Comparison of ENCODE assay signal across 1 cellular context in the genomic region with DNA sequence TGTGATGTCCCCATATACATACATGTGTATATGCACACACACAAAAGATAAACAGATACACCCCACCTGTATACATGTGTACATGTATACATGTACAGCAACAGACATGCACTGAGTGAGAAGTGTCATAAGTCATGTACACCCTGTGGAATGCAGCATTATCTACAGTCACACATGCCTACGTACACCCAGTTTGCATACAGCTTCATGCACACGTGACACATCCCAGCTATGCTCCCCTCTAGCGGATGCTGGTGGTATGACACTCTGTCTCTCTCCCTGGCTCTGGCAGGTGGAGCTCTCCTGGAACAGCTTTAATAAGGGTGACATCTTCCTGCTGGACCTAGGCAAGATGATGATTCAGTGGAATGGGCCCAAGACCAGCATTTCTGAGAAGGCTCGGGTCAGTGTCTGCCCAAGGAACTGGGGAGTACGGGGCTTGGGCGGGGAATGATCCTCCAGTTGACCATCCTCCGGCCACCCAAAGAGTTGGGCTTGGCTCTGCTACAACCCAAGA.
TF ChIP-seq lines count a peak whose summit lies in the region.

No MANE protein-coding gene starts in this region.

TF ChIP-seq in HepG2, 621 proteins besides CTCF, POLR2A, EP300 and RAD21 (continued from another document and continues in another):
- TF ChIP-seq ELF4 (CRISPR knock-in tag; IDR thresholded peaks at IDR 0.05; ENCODE audit: borderline replicate concordance) (no peak), SIX4 (CRISPR knock-in tag; IDR thresholded peaks at IDR 0.05) (no peak), ZNF737 (CRISPR knock-in tag; IDR thresholded peaks at IDR 0.05; ENCODE audit: borderline replicate concordance) (no peak), CREB1 (IDR thresholded peaks at IDR 0.05) (peak; percentile 80), CREB1 (CRISPR knock-in tag; IDR thresholded peaks at IDR 0.05) (no peak), ZNF230 (CRISPR knock-in tag; IDR thresholded peaks at IDR 0.05) (no peak), HMGXB4 (CRISPR knock-in tag; IDR thresholded peaks at IDR 0.05; ENCODE audit: borderline replicate concordance in 1 of 2, low read depth in 1 of 2) (peak in 1 of 2 experiments; percentile 57; a peak in 1 of 4 replicates), ZNF552 (CRISPR knock-in tag; IDR thresholded peaks at IDR 0.05; ENCODE audit: borderline replicate concordance) (no peak), MED1 (CRISPR knock-in tag; IDR thresholded peaks at IDR 0.05) (no peak), PRPF4 (IDR thresholded peaks at IDR 0.05; ENCODE audit: low read depth, low read length, poor library complexity, severe bottlenecking) (no peak), ZNF883 (CRISPR knock-in tag; IDR thresholded peaks at IDR 0.05; ENCODE audit: not compliant biosample characterization) (no peak), ZNF672 (CRISPR knock-in tag; IDR thresholded peaks at IDR 0.05) (no peak), PITX1 (CRISPR knock-in tag; IDR thresholded peaks at IDR 0.05) (no peak), BRD4 (CRISPR knock-in tag; IDR thresholded peaks at IDR 0.05) (no peak), ZNF121 (CRISPR knock-in tag; IDR thresholded peaks at IDR 0.05) (no peak), ARID4A (CRISPR knock-in tag; IDR thresholded peaks at IDR 0.05; ENCODE audit: borderline replicate concordance) (no peak), ZNF747 (CRISPR knock-in tag; IDR thresholded peaks at IDR 0.05; ENCODE audit: borderline replicate concordance) (no peak), ZNF430 (CRISPR knock-in tag; IDR thresholded peaks at IDR 0.05) (no peak), ZNF556 (CRISPR knock-in tag; IDR thresholded peaks at IDR 0.05; ENCODE audit: borderline replicate concordance) (no peak), ZNF580 (CRISPR knock-in tag; IDR thresholded peaks at IDR 0.05; ENCODE audit: borderline replicate concordance, low read depth) (no peak), TMF1 (CRISPR knock-in tag; IDR thresholded peaks at IDR 0.05; ENCODE audit: low read depth) (no peak), PBX3 (CRISPR knock-in tag; IDR thresholded peaks at IDR 0.05; ENCODE audit: borderline replicate concordance) (no peak), SNAPC5 (CRISPR knock-in tag; IDR thresholded peaks at IDR 0.05; ENCODE audit: borderline replicate concordance) (no peak), ARNTL (CRISPR knock-in tag; IDR thresholded peaks at IDR 0.05) (peak; percentile 91), FOSL2 (CRISPR knock-in tag; IDR thresholded peaks at IDR 0.05) (peak; percentile 61), HDAC6 (IDR thresholded peaks at IDR 0.05; ENCODE audit: low read depth, low read length) (no peak), SMC3 (IDR thresholded peaks at IDR 0.05; ENCODE audit: low read length) (peak; percentile 65; the same call in 1 of the 2 replicates), HNF1B (CRISPR knock-in tag; IDR thresholded peaks at IDR 0.05) (no peak), SNRNP70 (IDR thresholded peaks at IDR 0.05; ENCODE audit: low read depth, low read length) (no peak), ZNF101 (CRISPR knock-in tag; IDR thresholded peaks at IDR 0.05; ENCODE audit: borderline replicate concordance, low read depth) (no peak), TRIM24 (CRISPR knock-in tag; IDR thresholded peaks at IDR 0.05) (no peak), ERF (CRISPR knock-in tag; IDR thresholded peaks at IDR 0.05) (peak; percentile 44; the same call in 1 of the 2 replicates), ZFAT (CRISPR knock-in tag; conservative IDR thresholded peaks at IDR 0.05) (no peak), FLYWCH1 (CRISPR knock-in tag; IDR thresholded peaks at IDR 0.05) (no peak), TFDP2 (CRISPR knock-in tag; IDR thresholded peaks at IDR 0.05) (no peak), ZKSCAN8 (CRISPR knock-in tag; IDR thresholded peaks at IDR 0.05; ENCODE audit: borderline replicate concordance) (no peak), SP1 (IDR thresholded peaks at IDR 0.05) (no peak), SP1 (CRISPR knock-in tag; IDR thresholded peaks at IDR 0.05) (no peak), NR2F2 (IDR thresholded peaks at IDR 0.05; ENCODE audit: borderline replicate concordance, low read depth) (no peak), ZNF879 (CRISPR knock-in tag; IDR thresholded peaks at IDR 0.05) (no peak)
- TF ChIP-seq, protein P1, sequence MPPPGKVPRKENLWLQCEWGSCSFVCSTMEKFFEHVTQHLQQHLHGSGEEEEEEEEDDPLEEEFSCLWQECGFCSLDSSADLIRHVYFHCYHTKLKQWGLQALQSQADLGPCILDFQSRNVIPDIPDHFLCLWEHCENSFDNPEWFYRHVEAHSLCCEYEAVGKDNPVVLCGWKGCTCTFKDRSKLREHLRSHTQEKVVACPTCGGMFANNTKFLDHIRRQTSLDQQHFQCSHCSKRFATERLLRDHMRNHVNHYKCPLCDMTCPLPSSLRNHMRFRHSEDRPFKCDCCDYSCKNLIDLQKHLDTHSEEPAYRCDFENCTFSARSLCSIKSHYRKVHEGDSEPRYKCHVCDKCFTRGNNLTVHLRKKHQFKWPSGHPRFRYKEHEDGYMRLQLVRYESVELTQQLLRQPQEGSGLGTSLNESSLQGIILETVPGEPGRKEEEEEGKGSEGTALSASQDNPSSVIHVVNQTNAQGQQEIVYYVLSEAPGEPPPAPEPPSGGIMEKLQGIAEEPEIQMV (CRISPR knock-in tag; IDR thresholded peaks at IDR 0.05; ENCODE audit: low read depth): no peak
- TF ChIP-seq, protein P2, sequence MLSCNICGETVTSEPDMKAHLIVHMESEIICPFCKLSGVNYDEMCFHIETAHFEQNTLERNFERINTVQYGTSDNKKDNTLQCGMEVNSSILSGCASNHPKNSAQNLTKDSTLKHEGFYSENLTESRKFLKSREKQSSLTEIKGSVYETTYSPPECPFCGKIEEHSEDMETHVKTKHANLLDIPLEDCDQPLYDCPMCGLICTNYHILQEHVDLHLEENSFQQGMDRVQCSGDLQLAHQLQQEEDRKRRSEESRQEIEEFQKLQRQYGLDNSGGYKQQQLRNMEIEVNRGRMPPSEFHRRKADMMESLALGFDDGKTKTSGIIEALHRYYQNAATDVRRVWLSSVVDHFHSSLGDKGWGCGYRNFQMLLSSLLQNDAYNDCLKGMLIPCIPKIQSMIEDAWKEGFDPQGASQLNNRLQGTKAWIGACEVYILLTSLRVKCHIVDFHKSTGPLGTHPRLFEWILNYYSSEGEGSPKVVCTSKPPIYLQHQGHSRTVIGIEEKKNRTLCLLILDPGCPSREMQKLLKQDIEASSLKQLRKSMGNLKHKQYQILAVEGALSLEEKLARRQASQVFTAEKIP (CRISPR knock-in tag; IDR thresholded peaks at IDR 0.05; ENCODE audit: borderline replicate concordance): no peak
- TF ChIP-seq, protein P3, sequence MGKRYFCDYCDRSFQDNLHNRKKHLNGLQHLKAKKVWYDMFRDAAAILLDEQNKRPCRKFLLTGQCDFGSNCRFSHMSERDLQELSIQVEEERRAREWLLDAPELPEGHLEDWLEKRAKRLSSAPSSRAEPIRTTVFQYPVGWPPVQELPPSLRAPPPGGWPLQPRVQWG (CRISPR knock-in tag; IDR thresholded peaks at IDR 0.05; ENCODE audit: borderline replicate concordance, low read depth): no peak
- TF ChIP-seq, protein P4, sequence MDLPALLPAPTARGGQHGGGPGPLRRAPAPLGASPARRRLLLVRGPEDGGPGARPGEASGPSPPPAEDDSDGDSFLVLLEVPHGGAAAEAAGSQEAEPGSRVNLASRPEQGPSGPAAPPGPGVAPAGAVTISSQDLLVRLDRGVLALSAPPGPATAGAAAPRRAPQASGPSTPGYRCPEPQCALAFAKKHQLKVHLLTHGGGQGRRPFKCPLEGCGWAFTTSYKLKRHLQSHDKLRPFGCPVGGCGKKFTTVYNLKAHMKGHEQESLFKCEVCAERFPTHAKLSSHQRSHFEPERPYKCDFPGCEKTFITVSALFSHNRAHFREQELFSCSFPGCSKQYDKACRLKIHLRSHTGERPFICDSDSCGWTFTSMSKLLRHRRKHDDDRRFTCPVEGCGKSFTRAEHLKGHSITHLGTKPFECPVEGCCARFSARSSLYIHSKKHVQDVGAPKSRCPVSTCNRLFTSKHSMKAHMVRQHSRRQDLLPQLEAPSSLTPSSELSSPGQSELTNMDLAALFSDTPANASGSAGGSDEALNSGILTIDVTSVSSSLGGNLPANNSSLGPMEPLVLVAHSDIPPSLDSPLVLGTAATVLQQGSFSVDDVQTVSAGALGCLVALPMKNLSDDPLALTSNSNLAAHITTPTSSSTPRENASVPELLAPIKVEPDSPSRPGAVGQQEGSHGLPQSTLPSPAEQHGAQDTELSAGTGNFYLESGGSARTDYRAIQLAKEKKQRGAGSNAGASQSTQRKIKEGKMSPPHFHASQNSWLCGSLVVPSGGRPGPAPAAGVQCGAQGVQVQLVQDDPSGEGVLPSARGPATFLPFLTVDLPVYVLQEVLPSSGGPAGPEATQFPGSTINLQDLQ (CRISPR knock-in tag; IDR thresholded peaks at IDR 0.05): no peak
- TF ChIP-seq, protein P5, sequence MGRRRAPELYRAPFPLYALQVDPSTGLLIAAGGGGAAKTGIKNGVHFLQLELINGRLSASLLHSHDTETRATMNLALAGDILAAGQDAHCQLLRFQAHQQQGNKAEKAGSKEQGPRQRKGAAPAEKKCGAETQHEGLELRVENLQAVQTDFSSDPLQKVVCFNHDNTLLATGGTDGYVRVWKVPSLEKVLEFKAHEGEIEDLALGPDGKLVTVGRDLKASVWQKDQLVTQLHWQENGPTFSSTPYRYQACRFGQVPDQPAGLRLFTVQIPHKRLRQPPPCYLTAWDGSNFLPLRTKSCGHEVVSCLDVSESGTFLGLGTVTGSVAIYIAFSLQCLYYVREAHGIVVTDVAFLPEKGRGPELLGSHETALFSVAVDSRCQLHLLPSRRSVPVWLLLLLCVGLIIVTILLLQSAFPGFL (CRISPR knock-in tag; IDR thresholded peaks at IDR 0.05): no peak
